Comparison of ENCODE assay signal across 8 cellular contexts in the genomic region with DNA sequence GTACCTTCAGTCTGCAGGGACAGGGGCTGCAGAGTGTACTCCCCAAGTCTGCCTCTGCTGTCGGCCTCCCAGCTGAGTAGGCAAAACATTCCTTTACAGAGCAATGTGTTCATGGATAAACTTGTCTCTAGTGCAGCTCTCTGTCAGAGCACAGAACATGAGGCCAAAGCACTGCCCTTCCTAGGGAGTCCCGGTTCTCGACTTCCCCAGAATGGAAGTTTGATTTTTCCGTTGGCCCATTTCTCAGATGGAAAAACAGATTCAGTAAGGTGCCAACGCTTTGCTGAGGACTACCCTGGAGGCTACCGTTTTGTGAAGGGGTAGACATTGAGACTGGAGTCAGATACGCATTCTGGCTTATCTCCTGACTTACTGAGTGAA. TPM values are rescaled to one million over a fixed set of nuclear protein-coding genes. Genes with fewer than 3 reads are reported as not detected.
DNase-seq lines count a peak whose midpoint lies in the region; ATAC-seq and TF ChIP-seq lines count a peak whose summit lies in the region.

No MANE protein-coding gene starts in this region.

- H3K36me3 ChIP-seq in hepatocyte (replicated peaks; ENCODE audit: insufficient read depth, low read depth) = no peaks in the 10 kb centered on the region

- intact Hi-C loops in activated CD4-positive, alpha-beta T cell treated with anti-CD3 and anti-CD28 coated beads, Interleukin-2, amount 10 ng/mL, durations not matched to agents 24 days and 14 days (cut with micrococcal nuclease) = no loop called here
- intact Hi-C loops in activated CD4-positive, alpha-beta memory T cell treated with anti-CD3 and anti-CD28 coated beads for 36 hours (cut with micrococcal nuclease) = loop anchor here (1.0 kb wide), 1 partner anchor 15 kb away; no protein-coding TSS in a partner anchor

- H3K27me3 Mint-ChIP-seq in activated CD4-positive, alpha-beta T cell treated with anti-CD3 and anti-CD28 coated beads, Interleukin-2, amount 10 ng/mL, durations not matched to agents 24 days and 14 days = no peaks in the 10 kb centered on the region
- H3K27me3 Mint-ChIP-seq in activated CD4-positive, alpha-beta memory T cell treated with anti-CD3 and anti-CD28 coated beads for 36 hours = no peaks in the 10 kb centered on the region

- H3K27ac Mint-ChIP-seq in activated CD4-positive, alpha-beta T cell treated with anti-CD3 and anti-CD28 coated beads, Interleukin-2, amount 10 ng/mL, durations not matched to agents 24 days and 14 days = peak overlapping the region; percentile 77
- H3K27ac Mint-ChIP-seq in activated CD4-positive, alpha-beta memory T cell treated with anti-CD3 and anti-CD28 coated beads for 36 hours = peak overlapping the region; percentile 77

- no peaks in the 10 kb centered on the region for H3K27me3 ChIP-seq in hepatocyte

- TF ChIP-seq CTCF in hepatocyte (IDR thresholded peaks at IDR 0.05; ENCODE audit: poor library complexity) = no peak

- no peaks in the 10 kb centered on the region for H3K36me3 Mint-ChIP-seq in activated CD4-positive, alpha-beta T cell treated with anti-CD3 and anti-CD28 coated beads, Interleukin-2, amount 10 ng/mL, durations not matched to agents 24 days and 14 days (ENCODE audit: low read depth)
- H3K36me3 Mint-ChIP-seq in activated CD4-positive, alpha-beta memory T cell treated with anti-CD3 and anti-CD28 coated beads for 36 hours = peaks cover 5% of the 10 kb centered on the region

- no peaks in the 10 kb centered on the region for H3K9me3 ChIP-seq in hepatocyte (ENCODE audit: low read depth)

- CTCF ChIA-PET in activated CD4-positive, alpha-beta memory T cell treated with anti-CD3 and anti-CD28 coated beads for 36 hours (lab: Charles Lee) = interaction anchor here (1.0 to 1.1 kb wide), 2 partner anchors 24 to 25 kb away, joined by 3 read pairs; no protein-coding TSS in a partner anchor

- H3K9me3 Mint-ChIP-seq in activated CD4-positive, alpha-beta T cell treated with anti-CD3 and anti-CD28 coated beads, Interleukin-2, amount 10 ng/mL, durations not matched to agents 24 days and 14 days = no peaks in the 10 kb centered on the region
- H3K9me3 Mint-ChIP-seq in activated CD4-positive, alpha-beta memory T cell treated with anti-CD3 and anti-CD28 coated beads for 36 hours = peaks cover 15% of the 10 kb centered on the region

- H3K4me2 ChIP-seq in hepatocyte = peak overlapping the region; percentile 84

- H3K9me2 ChIP-seq in hepatocyte (replicated peaks; ENCODE audit: insufficient read depth) = no peaks in the 10 kb centered on the region

- H3K4me3 Mint-ChIP-seq in activated CD4-positive, alpha-beta T cell treated with anti-CD3 and anti-CD28 coated beads, Interleukin-2, amount 10 ng/mL, durations not matched to agents 24 days and 14 days = peak overlapping the region; percentile 92
- H3K4me3 Mint-ChIP-seq in activated CD4-positive, alpha-beta memory T cell treated with anti-CD3 and anti-CD28 coated beads for 36 hours = peak overlapping the region; percentile 83

- peak; percentile 26 for ATAC-seq in HG03060 (IDR thresholded peaks at IDR 0.05; ENCODE audit: low read depth, unreplicated experiment)

- H4K20me1 ChIP-seq in hepatocyte (ENCODE audit: insufficient read depth, poor library complexity, severe bottlenecking) = peaks cover 10% of the 10 kb centered on the region

- WGBS in hepatocyte (ENCODE audit: low lambda C conversion rate, missing lambda C conversion rate) = 43% methylated on average over 7 of the region's 7 CpGs

- peaks cover 43% of the 10 kb centered on the region for H3K79me2 ChIP-seq in hepatocyte

- DNase-seq in activated CD4-positive, alpha-beta T cell treated with anti-CD3 and anti-CD28 coated beads, Interleukin-2, amount 10 ng/mL, durations not matched to agents 24 days and 14 days = no peak
- DNase-seq in activated CD4-positive, alpha-beta T cell treated with anti-CD3 and anti-CD28 coated beads, Interleukin-2, amount 50 U/mL, for 4 hours = no peak
- DNase-seq in activated CD4-positive, alpha-beta memory T cell treated with anti-CD3 and anti-CD28 coated beads for 36 hours = no peak
- peak; percentile 17 for DNase-seq in hepatocyte (ENCODE audit: low spot score)
- DNase-seq in stimulated activated CD8-positive, alpha-beta memory T cell treated with anti-CD3 and anti-CD28 coated beads, Interleukin-4, amount 100 ng/mL, for 48 hours = peak; percentile 28
- DNase-seq in amygdala (lab: John Stamatoyannopoulos, UW) = no peak
- DNase-seq in activated CD4-positive, alpha-beta T cell treated with anti-CD3 and anti-CD28 coated beads, Interleukin-2, amount 50 U/mL, for 48 hours = no peak

- peak overlapping the region; percentile 76 for H2AFZ ChIP-seq in hepatocyte

- peaks cover 43% of the 10 kb centered on the region for H3K4me1 Mint-ChIP-seq in activated CD4-positive, alpha-beta T cell treated with anti-CD3 and anti-CD28 coated beads, Interleukin-2, amount 10 ng/mL, durations not matched to agents 24 days and 14 days
- peaks cover 51% of the 10 kb centered on the region for H3K4me1 Mint-ChIP-seq in activated CD4-positive, alpha-beta memory T cell treated with anti-CD3 and anti-CD28 coated beads for 36 hours (ENCODE audit: low read depth)

- peaks cover 20% of the 10 kb centered on the region for H3K4me1 ChIP-seq in hepatocyte (ENCODE audit: insufficient read depth)

- H3K27ac ChIP-seq in hepatocyte = peak overlapping the region; percentile 74

- H3K4me3 ChIP-seq in hepatocyte = peak overlapping the region; percentile 54

- POLR2A ChIA-PET in activated CD4-positive, alpha-beta memory T cell treated with anti-CD3 and anti-CD28 coated beads for 36 hours (lab: Charles Lee) = interaction anchor here (1.2 to 1.7 kb wide), 2 partner anchors 10 to 14 kb away, joined by 3 to 4 read pairs; no protein-coding TSS in a partner anchor

RNA-seq across cellular contexts. Expression of a gene that starts 0.4 kb away (rescaled TPM):
- 11.9 and 14.4 TPM in 2 replicates for total RNA-seq in activated CD4-positive, alpha-beta T cell treated with anti-CD3 and anti-CD28 coated beads, Interleukin-2, amount 10 ng/mL, durations not matched to agents 24 days and 14 days
- total RNA-seq in activated CD4-positive, alpha-beta memory T cell treated with anti-CD3 and anti-CD28 coated beads for 36 hours = 10 to 100 TPM; 13.3 to 14.3 TPM
- total RNA-seq in hepatocyte = 24.1 and 30.8 TPM in 2 replicates
- 14.2 and 21.0 TPM in 2 replicates for polyA plus RNA-seq in hepatocyte

Comparison
In these comparisons a context has a peak if more than half of its experiments do, and no peak if none do; other contexts are left out.
1. DNase-seq: peak in hepatocyte (single experiment) and stimulated activated CD8-positive, alpha-beta memory T cell treated with anti-CD3 and anti-CD28 coated beads, Interleukin-4, amount 100 ng/mL, for 48 hours (single experiment); none in activated CD4-positive, alpha-beta T cell treated with anti-CD3 and anti-CD28 coated beads, Interleukin-2, amount 10 ng/mL, durations not matched to agents 24 days and 14 days (single experiment), activated CD4-positive, alpha-beta T cell treated with anti-CD3 and anti-CD28 coated beads, Interleukin-2, amount 50 U/mL, for 4 hours (0 of 2), activated CD4-positive, alpha-beta memory T cell treated with anti-CD3 and anti-CD28 coated beads for 36 hours (single experiment), amygdala (0 of 56) and activated CD4-positive, alpha-beta T cell treated with anti-CD3 and anti-CD28 coated beads, Interleukin-2, amount 50 U/mL, for 48 hours (0 of 2).